ENCODE assay signal across 1 cellular context in genomic region chr22:37608477-37609239, GRCh38.
A peak's percentile ranks its signal among the peaks of the same experiment; 100 is the strongest.
TF ChIP-seq lines count a peak whose summit lies in the region.

TSS of gene GGA1 (plus strand) at chr22:37608834. CDS start at chr22:37608861, 27 bp downstream.

TF ChIP-seq in HepG2, 621 proteins besides CTCF, POLR2A, EP300 and RAD21 (continued from another document and continues in another):
- TF ChIP-seq MAFK (conservative IDR thresholded peaks at IDR 0.05 in 1 of 2, IDR thresholded peaks at IDR 0.05 in 1 of 2; ENCODE audit: low read length in 2 of 2) (no peak), ZBTB26 (CRISPR knock-in tag; IDR thresholded peaks at IDR 0.05; ENCODE audit: borderline replicate concordance) (no peak; the same call in 1 of the 2 replicates), ZNF326 (CRISPR knock-in tag; IDR thresholded peaks at IDR 0.05; ENCODE audit: borderline replicate concordance) (no peak), BRF2 (CRISPR knock-in tag; IDR thresholded peaks at IDR 0.05) (0 out of 2 replicates have a peak, but pooled peaks have one; percentile 57), ZNF143 (CRISPR knock-in tag; IDR thresholded peaks at IDR 0.05) (0 out of 2 replicates have a peak, but pooled peaks have one; percentile 9), SIX4 (CRISPR knock-in tag; IDR thresholded peaks at IDR 0.05) (0 out of 2 replicates have a peak, but pooled peaks have one; percentile 8), ZNF234 (CRISPR knock-in tag; conservative IDR thresholded peaks at IDR 0.05) (no peak), RERE (CRISPR knock-in tag; IDR thresholded peaks at IDR 0.05; ENCODE audit: low read depth) (no peak), THAP7 (CRISPR knock-in tag; IDR thresholded peaks at IDR 0.05) (no peak; the same call in 1 of the 2 replicates), ZNF160 (CRISPR knock-in tag; IDR thresholded peaks at IDR 0.05) (peak; percentile 22; the same call in 1 of the 2 replicates), ZNF101 (CRISPR knock-in tag; IDR thresholded peaks at IDR 0.05; ENCODE audit: borderline replicate concordance, low read depth) (no peak), CCDC6 (CRISPR knock-in tag; IDR thresholded peaks at IDR 0.05) (no peak), CEBPZ (IDR thresholded peaks at IDR 0.05; ENCODE audit: low read length) (no peak), YY1 (IDR thresholded peaks at IDR 0.05; ENCODE audit: insufficient read depth, insufficient replicate concordance, low read depth, low read length) (peak; percentile 75), ZBED4 (CRISPR knock-in tag; IDR thresholded peaks at IDR 0.05; ENCODE audit: borderline replicate concordance) (peak; percentile 100), ZNF260 (CRISPR knock-in tag; IDR thresholded peaks at IDR 0.05; ENCODE audit: borderline replicate concordance, low read depth) (no peak), TFAP4 (IDR thresholded peaks at IDR 0.05; ENCODE audit: borderline replicate concordance, low read depth) (peak; percentile 80; the same call in 1 of the 2 replicates), SIN3B (IDR thresholded peaks at IDR 0.05; ENCODE audit: low read length) (no peak), KDM5A (IDR thresholded peaks at IDR 0.05; ENCODE audit: borderline replicate concordance, low read length) (peak; percentile 91), NBN (conservative IDR thresholded peaks at IDR 0.05) (no peak), HNRNPK (IDR thresholded peaks at IDR 0.05; ENCODE audit: low read depth, low read length, poor library complexity, severe bottlenecking) (peak; percentile 36), RFXAP (CRISPR knock-in tag; IDR thresholded peaks at IDR 0.05; ENCODE audit: borderline replicate concordance) (peak; percentile 66; the same call in 1 of the 2 replicates), ZNF788 (CRISPR knock-in tag; IDR thresholded peaks at IDR 0.05; ENCODE audit: borderline replicate concordance) (no peak), ZNF136 (CRISPR knock-in tag; IDR thresholded peaks at IDR 0.05; ENCODE audit: low read depth) (0 out of 2 replicates have a peak, but pooled peaks have one; percentile 54), FOXP4 (CRISPR knock-in tag; IDR thresholded peaks at IDR 0.05) (peak; percentile 23), ZNF224 (CRISPR knock-in tag; IDR thresholded peaks at IDR 0.05) (no peak), CSRNP2 (CRISPR knock-in tag; conservative IDR thresholded peaks at IDR 0.05; ENCODE audit: low read depth) (no peak), ZFP36 (IDR thresholded peaks at IDR 0.05; ENCODE audit: borderline replicate concordance, low read depth, low read length, partially characterized antibody) (no peak), MYPOP (CRISPR knock-in tag; IDR thresholded peaks at IDR 0.05) (peak; percentile 22; the same call in 1 of the 2 replicates), DMAP1 (CRISPR knock-in tag; IDR thresholded peaks at IDR 0.05) (peak; percentile 94), PHF8 (CRISPR knock-in tag; IDR thresholded peaks at IDR 0.05) (peak; percentile 79), KAT7 (CRISPR knock-in tag; IDR thresholded peaks at IDR 0.05; ENCODE audit: borderline replicate concordance) (0 out of 2 replicates have a peak, but pooled peaks have one; percentile 8), ZBTB38 (CRISPR knock-in tag; IDR thresholded peaks at IDR 0.05) (no peak)
